9 cellular contexts compared by ENCODE assay signal in the genomic region with DNA sequence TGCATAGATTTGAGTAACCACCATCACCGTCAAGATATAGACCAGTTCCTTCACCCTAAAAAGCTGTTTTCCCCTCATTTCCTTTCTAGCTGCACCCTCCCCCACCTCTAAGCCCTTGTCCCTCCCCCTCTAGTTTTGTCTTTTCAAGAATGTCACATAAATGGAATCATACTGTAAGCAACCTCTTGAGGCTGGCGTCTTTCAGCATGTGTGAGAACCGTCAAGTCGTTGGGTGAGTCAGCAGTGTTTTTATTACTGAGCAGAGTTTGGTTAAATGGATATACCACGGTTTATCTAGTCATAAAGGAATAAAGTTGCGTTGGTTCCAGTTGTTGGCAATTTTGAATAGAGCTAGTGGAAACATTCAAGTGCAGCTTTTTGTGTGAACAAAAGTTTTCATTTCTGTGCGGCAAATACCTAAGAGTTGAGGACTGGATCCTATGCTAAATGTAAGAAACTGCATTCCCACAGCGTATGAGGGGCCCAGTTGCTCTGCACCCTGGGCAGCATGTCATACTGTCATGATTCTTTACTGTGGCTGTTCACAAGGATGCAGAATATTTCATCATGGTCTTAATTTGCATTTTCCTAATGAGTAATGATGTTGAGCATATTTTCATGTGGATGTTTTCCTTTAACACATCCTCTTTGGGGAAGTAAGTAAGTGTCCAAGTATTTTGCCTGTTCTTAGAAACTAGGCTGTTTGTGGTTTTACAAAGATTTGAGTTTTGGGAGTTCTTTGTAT.
DNase-seq lines count a peak whose midpoint lies in the region; ATAC-seq, FAIRE-seq and TF ChIP-seq lines count a peak whose summit lies in the region.
"Had no signal": no experiment of that assay in that cellular context is flagged by ENCODE, and none has a peak within 500 bp of the region (broad histone marks: within the 10 kb centered on the region; RNA-seq: fewer than 3 reads in every experiment).

No MANE protein-coding gene starts in this region.

- intact Hi-C loops in mammary epithelial cell (cut with micrococcal nuclease) (no loop called here), right cardiac atrium (cut with DNase I) (no loop called here)

- CTCF ChIA-PET in mammary epithelial cell (lab: Charles Lee; ENCODE audit: low non-redundant PET), result no interaction called here

- dilution Hi-C loops in mammary epithelial cell (cut with HindIII; ENCODE audit: low sequenced_read_pairs), result no loop called here

- ATAC-seq in right cardiac atrium, result no peak

- no peak for TF ChIP-seq CTCF in mammary epithelial cell (conservative IDR thresholded peaks at IDR 0.05 in 1 of 2, IDR thresholded peaks at IDR 0.05 in 1 of 2; ENCODE audit: extremely low read depth in 1 of 2, insufficient read depth in 1 of 2, low read depth in 1 of 2, low read length in 2 of 2)

- no peak for FAIRE-seq in urothelium cell line (lab: Jason Lieb, UNC)

- H3K4me1 ChIP-seq in mammary epithelial cell (ENCODE audit: insufficient read depth, low read length) (peaks cover 10% of the 10 kb centered on the region), right cardiac atrium (ENCODE audit: control insufficient read depth, insufficient read depth, low read length) (peaks cover 5% of the 10 kb centered on the region)

- H4K20me1 ChIP-seq in mammary epithelial cell (ENCODE audit: insufficient read depth, low read length), result no peaks in the 10 kb centered on the region

- DNase-seq in stimulated activated CD4-positive, alpha-beta T cell treated with anti-CD3 and anti-CD28 coated beads, Interleukin-12 subunit alpha, Interleukin-12 subunit beta, amount 100 ng/mL, for 48 hours (ENCODE audit: low read depth in 2 of 3, low spot score in 1 of 3), result peak; percentile 28 to 51 (median 37)
- no peak for DNase-seq in stimulated activated CD4-positive, alpha-beta T cell treated with anti-CD3 and anti-CD28 coated beads, Interleukin-12 subunit alpha, Interleukin-12 subunit beta, amount 100 ng/mL, for 4 hours
- DNase-seq in Jurkat, Clone E6-1 (ENCODE audit: low read depth, low spot score), result peak; percentile 12
- DNase-seq in mammary epithelial cell (peak; percentile 60), urothelium cell line (ENCODE audit: low spot score) (peak; percentile 45), right cardiac atrium (no peak), hepatic stellate cell (ENCODE audit: low spot score) (no peak), DMS 273 treated with DMSO at 0.1 percent for 48 hours (lab: John Stamatoyannopoulos, UW) (no peak)
- DNase-seq: T-cell had no signal

- H3K9me3 ChIP-seq in mammary epithelial cell (replicated peaks; ENCODE audit: insufficient read depth, low read length) (no peaks in the 10 kb centered on the region), right cardiac atrium (ENCODE audit: control insufficient read depth, low read length) (no peaks in the 10 kb centered on the region)

- H3K79me2 ChIP-seq in mammary epithelial cell (ENCODE audit: insufficient read depth, low read length), result no peaks in the 10 kb centered on the region

- in situ Hi-C loops in mammary epithelial cell (cut with MboI; ENCODE audit: low sequenced_read_pairs in 2 of 2), result no loop called here

- no TSS peak for BruUV-seq in mammary epithelial cell (replicated peaks; lab: Mats Ljungman, UMichigan)

- H3K9ac ChIP-seq in mammary epithelial cell (ENCODE audit: insufficient read depth, low read length), result no peak overlapping the region

- 84% methylated on average over 8 of the region's 8 CpGs for WGBS in mammary epithelial cell (ENCODE audit: low coverage, missing lambda C conversion rate)
- 74% methylated on average over 8 of the region's 8 CpGs for WGBS in right cardiac atrium

- no peak overlapping the region for H3K27ac ChIP-seq in mammary epithelial cell (ENCODE audit: insufficient read depth, low read depth, low read length)
- H3K27ac ChIP-seq in right cardiac atrium (ENCODE audit: low read length), result no peak overlapping the region

- no peak overlapping the region for H2AFZ ChIP-seq in mammary epithelial cell (ENCODE audit: low read depth, low read length)

- H3K4me3 ChIP-seq in Jurkat, Clone E6-1 (ENCODE audit: low read length), result no peak overlapping the region
- H3K4me3 ChIP-seq in mammary epithelial cell (replicated peaks in 1 of 3; ENCODE audit: insufficient read depth in 1 of 3, low read depth in 2 of 3, low read length in 3 of 3), result no peak overlapping the region
- H3K4me3 ChIP-seq in right cardiac atrium (ENCODE audit: low read length), result no peak overlapping the region

- no peaks in the 10 kb centered on the region for H3K27me3 ChIP-seq in mammary epithelial cell (ENCODE audit: insufficient read depth, low read length)
- H3K27me3 ChIP-seq in right cardiac atrium (ENCODE audit: control insufficient read depth, insufficient read depth), result no peaks in the 10 kb centered on the region

- H3K36me3 ChIP-seq in mammary epithelial cell (ENCODE audit: insufficient read depth, low read length), result no peaks in the 10 kb centered on the region

- no peak overlapping the region for H3K4me2 ChIP-seq in mammary epithelial cell (ENCODE audit: insufficient read depth, low read depth, low read length)

Comparison
In these comparisons a context has a peak if more than half of its experiments do, and no peak if none do; other contexts are left out.
1. DNase-seq: peak in stimulated activated CD4-positive, alpha-beta T cell treated with anti-CD3 and anti-CD28 coated beads, Interleukin-12 subunit alpha, Interleukin-12 subunit beta, amount 100 ng/mL, for 48 hours (3 of 3), Jurkat, Clone E6-1 (single experiment), mammary epithelial cell (single experiment) and urothelium cell line (single experiment); none in stimulated activated CD4-positive, alpha-beta T cell treated with anti-CD3 and anti-CD28 coated beads, Interleukin-12 subunit alpha, Interleukin-12 subunit beta, amount 100 ng/mL, for 4 hours (single experiment), right cardiac atrium (0 of 3), hepatic stellate cell (single experiment) and DMS 273 treated with DMSO at 0.1 percent for 48 hours (single experiment).